Comparison of ENCODE assay signal across 1 cellular context in genomic region chr16:2009791-2010510, GRCh38.
TF ChIP-seq lines count a peak whose summit lies in the region.

Gene ZNF598 (minus strand): TSS chr16:2009821.

TF ChIP-seq in K562, 482 proteins besides CTCF, POLR2A, EP300 and RAD21 (continued from another document and continues in another):
- TF ChIP-seq, protein P1, sequence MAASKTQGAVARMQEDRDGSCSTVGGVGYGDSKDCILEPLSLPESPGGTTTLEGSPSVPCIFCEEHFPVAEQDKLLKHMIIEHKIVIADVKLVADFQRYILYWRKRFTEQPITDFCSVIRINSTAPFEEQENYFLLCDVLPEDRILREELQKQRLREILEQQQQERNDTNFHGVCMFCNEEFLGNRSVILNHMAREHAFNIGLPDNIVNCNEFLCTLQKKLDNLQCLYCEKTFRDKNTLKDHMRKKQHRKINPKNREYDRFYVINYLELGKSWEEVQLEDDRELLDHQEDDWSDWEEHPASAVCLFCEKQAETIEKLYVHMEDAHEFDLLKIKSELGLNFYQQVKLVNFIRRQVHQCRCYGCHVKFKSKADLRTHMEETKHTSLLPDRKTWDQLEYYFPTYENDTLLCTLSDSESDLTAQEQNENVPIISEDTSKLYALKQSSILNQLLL (CRISPR knock-in tag; IDR thresholded peaks at IDR 0.05; ENCODE audit: borderline replicate concordance): no peak
- 0 out of 2 replicates have a peak, but pooled peaks have one; percentile 13 for TF ChIP-seq RAD51 (IDR thresholded peaks at IDR 0.05; ENCODE audit: borderline replicate concordance, low read depth)
- peak; percentile 37; the same call in 1 of the 2 replicates for TF ChIP-seq E2F3 (CRISPR knock-in tag; IDR thresholded peaks at IDR 0.05)
- no peak for TF ChIP-seq TRIM28 (IDR thresholded peaks at IDR 0.05)
- peak; percentile 92 for TF ChIP-seq ZNF592 (IDR thresholded peaks at IDR 0.05)
- TF ChIP-seq MIER1 (IDR thresholded peaks at IDR 0.05; ENCODE audit: low read depth): no peak; the same call in 1 of the 2 replicates
- TF ChIP-seq, protein P2, sequence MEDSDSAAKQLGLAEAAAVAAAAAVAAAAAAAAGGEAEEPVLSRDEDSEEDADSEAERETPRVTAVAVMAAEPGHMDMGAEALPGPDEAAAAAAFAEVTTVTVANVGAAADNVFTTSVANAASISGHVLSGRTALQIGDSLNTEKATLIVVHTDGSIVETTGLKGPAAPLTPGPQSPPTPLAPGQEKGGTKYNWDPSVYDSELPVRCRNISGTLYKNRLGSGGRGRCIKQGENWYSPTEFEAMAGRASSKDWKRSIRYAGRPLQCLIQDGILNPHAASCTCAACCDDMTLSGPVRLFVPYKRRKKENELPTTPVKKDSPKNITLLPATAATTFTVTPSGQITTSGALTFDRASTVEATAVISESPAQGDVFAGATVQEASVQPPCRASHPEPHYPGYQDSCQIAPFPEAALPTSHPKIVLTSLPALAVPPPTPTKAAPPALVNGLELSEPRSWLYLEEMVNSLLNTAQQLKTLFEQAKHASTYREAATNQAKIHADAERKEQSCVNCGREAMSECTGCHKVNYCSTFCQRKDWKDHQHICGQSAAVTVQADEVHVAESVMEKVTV (CRISPR knock-in tag; IDR thresholded peaks at IDR 0.05): no peak
- TF ChIP-seq BMI1 (IDR thresholded peaks at IDR 0.05; ENCODE audit: low read length): no peak
- TF ChIP-seq GTF2A2 (tag; IDR thresholded peaks at IDR 0.05): no peak
- peak; percentile 29; the same call in 1 of the 2 replicates for TF ChIP-seq BCOR (IDR thresholded peaks at IDR 0.05)
- no peak; the same call in 1 of the 2 replicates for TF ChIP-seq ZNF668 (CRISPR knock-in tag; IDR thresholded peaks at IDR 0.05)
- TF ChIP-seq, protein P3, sequence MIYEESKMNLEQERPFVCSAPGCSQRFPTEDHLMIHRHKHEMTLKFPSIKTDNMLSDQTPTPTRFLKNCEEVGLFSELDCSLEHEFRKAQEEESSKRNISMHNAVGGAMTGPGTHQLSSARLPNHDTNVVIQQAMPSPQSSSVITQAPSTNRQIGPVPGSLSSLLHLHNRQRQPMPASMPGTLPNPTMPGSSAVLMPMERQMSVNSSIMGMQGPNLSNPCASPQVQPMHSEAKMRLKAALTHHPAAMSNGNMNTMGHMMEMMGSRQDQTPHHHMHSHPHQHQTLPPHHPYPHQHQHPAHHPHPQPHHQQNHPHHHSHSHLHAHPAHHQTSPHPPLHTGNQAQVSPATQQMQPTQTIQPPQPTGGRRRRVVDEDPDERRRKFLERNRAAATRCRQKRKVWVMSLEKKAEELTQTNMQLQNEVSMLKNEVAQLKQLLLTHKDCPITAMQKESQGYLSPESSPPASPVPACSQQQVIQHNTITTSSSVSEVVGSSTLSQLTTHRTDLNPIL (CRISPR knock-in tag; IDR thresholded peaks at IDR 0.05): no peak
- TF ChIP-seq ZEB2 (IDR thresholded peaks at IDR 0.05): peak; percentile 10; the same call in 1 of the 2 replicates
- no peak for TF ChIP-seq HDAC3 (IDR thresholded peaks at IDR 0.05; ENCODE audit: borderline replicate concordance, partially characterized antibody)
- TF ChIP-seq KLF6 (CRISPR knock-in tag; IDR thresholded peaks at IDR 0.05; ENCODE audit: borderline replicate concordance): no peak
- peak; percentile 94 for TF ChIP-seq SNIP1 (IDR thresholded peaks at IDR 0.05; ENCODE audit: low read depth)
- no peak for TF ChIP-seq FUS (optimal IDR thresholded peaks at IDR 0.05; ENCODE audit: low read depth, low read length)
- TF ChIP-seq ZSCAN29 (IDR thresholded peaks at IDR 0.05): no peak; the same call in 1 of the 2 replicates
- no peak for TF ChIP-seq CBX8 (IDR thresholded peaks at IDR 0.05; ENCODE audit: borderline replicate concordance, extremely low read depth, low read depth, low read length, poor library complexity, severe bottlenecking)
- TF ChIP-seq ARNT (IDR thresholded peaks at IDR 0.05): peak; percentile 21 to 71; a peak in 1 of 4 replicates
- TF ChIP-seq, protein P4, sequence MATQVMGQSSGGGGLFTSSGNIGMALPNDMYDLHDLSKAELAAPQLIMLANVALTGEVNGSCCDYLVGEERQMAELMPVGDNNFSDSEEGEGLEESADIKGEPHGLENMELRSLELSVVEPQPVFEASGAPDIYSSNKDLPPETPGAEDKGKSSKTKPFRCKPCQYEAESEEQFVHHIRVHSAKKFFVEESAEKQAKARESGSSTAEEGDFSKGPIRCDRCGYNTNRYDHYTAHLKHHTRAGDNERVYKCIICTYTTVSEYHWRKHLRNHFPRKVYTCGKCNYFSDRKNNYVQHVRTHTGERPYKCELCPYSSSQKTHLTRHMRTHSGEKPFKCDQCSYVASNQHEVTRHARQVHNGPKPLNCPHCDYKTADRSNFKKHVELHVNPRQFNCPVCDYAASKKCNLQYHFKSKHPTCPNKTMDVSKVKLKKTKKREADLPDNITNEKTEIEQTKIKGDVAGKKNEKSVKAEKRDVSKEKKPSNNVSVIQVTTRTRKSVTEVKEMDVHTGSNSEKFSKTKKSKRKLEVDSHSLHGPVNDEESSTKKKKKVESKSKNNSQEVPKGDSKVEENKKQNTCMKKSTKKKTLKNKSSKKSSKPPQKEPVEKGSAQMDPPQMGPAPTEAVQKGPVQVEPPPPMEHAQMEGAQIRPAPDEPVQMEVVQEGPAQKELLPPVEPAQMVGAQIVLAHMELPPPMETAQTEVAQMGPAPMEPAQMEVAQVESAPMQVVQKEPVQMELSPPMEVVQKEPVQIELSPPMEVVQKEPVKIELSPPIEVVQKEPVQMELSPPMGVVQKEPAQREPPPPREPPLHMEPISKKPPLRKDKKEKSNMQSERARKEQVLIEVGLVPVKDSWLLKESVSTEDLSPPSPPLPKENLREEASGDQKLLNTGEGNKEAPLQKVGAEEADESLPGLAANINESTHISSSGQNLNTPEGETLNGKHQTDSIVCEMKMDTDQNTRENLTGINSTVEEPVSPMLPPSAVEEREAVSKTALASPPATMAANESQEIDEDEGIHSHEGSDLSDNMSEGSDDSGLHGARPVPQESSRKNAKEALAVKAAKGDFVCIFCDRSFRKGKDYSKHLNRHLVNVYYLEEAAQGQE (CRISPR knock-in tag; IDR thresholded peaks at IDR 0.05; ENCODE audit: low read depth): no peak
- no peak for TF ChIP-seq HNRNPK (IDR thresholded peaks at IDR 0.05; ENCODE audit: low read depth, low read length, poor library complexity, severe bottlenecking)
- TF ChIP-seq KLF10 (CRISPR knock-in tag; IDR thresholded peaks at IDR 0.05): no peak
- TF ChIP-seq, protein P5, sequence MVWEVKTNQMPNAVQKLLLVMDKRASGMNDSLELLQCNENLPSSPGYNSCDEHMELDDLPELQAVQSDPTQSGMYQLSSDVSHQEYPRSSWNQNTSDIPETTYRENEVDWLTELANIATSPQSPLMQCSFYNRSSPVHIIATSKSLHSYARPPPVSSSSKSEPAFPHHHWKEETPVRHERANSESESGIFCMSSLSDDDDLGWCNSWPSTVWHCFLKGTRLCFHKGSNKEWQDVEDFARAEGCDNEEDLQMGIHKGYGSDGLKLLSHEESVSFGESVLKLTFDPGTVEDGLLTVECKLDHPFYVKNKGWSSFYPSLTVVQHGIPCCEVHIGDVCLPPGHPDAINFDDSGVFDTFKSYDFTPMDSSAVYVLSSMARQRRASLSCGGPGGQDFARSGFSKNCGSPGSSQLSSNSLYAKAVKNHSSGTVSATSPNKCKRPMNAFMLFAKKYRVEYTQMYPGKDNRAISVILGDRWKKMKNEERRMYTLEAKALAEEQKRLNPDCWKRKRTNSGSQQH (CRISPR knock-in tag; IDR thresholded peaks at IDR 0.05): no peak
- TF ChIP-seq FOXO4 (CRISPR knock-in tag; IDR thresholded peaks at IDR 0.05): no peak
- TF ChIP-seq ARID1B (IDR thresholded peaks at IDR 0.05): 0 out of 2 replicates have a peak, but pooled peaks have one; percentile 22
- TF ChIP-seq STAT5A (IDR thresholded peaks at IDR 0.05; ENCODE audit: borderline replicate concordance, low read length): no peak; the same call in 1 of the 2 replicates
- no peak for TF ChIP-seq ZBTB17 (CRISPR knock-in tag; IDR thresholded peaks at IDR 0.05)
- 0 out of 4 replicates have a peak, but pooled peaks of 1 of the 2 experiments have one; percentile 13 for TF ChIP-seq UBTF (IDR thresholded peaks at IDR 0.05; ENCODE audit: borderline replicate concordance in 1 of 2, low read depth in 2 of 2, low read length in 2 of 2)
- TF ChIP-seq BCL6 (CRISPR knock-in tag; IDR thresholded peaks at IDR 0.05): no peak
- no peak for TF ChIP-seq ETV6 (IDR thresholded peaks at IDR 0.05; ENCODE audit: borderline replicate concordance in 1 of 2, low read depth in 2 of 2, low read length in 1 of 2)
- no peak; the same call in 1 of the 2 replicates for TF ChIP-seq ETV6 (CRISPR knock-in tag; IDR thresholded peaks at IDR 0.05; ENCODE audit: borderline replicate concordance)
- TF ChIP-seq SNAPC5 (CRISPR knock-in tag; IDR thresholded peaks at IDR 0.05): no peak
- TF ChIP-seq TBL1XR1 (IDR thresholded peaks at IDR 0.05; ENCODE audit: low read length in 2 of 2): no peak
- TF ChIP-seq, protein P6, sequence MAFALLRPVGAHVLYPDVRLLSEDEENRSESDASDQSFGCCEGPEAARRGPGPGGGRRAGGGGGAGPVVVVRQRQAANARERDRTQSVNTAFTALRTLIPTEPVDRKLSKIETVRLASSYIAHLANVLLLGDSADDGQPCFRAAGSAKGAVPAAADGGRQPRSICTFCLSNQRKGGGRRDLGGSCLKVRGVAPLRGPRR (CRISPR knock-in tag; IDR thresholded peaks at IDR 0.05): no peak
- TF ChIP-seq BRF1 (IDR thresholded peaks at IDR 0.05; ENCODE audit: borderline replicate concordance, extremely low read depth, insufficient read length): no peak
- TF ChIP-seq, protein P7, sequence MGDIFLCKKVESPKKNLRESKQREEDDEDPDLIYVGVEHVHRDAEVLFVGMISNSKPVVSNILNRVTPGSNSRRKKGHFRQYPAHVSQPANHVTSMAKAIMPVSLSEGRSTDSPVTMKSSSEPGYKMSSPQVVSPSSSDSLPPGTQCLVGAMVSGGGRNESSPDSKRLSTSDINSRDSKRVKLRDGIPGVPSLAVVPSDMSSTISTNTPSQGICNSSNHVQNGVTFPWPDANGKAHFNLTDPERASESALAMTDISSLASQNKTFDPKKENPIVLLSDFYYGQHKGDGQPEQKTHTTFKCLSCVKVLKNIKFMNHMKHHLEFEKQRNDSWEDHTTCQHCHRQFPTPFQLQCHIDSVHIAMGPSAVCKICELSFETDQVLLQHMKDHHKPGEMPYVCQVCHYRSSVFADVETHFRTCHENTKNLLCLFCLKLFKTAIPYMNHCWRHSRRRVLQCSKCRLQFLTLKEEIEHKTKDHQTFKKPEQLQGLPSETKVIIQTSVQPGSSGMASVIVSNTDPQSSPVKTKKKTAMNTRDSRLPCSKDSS (IDR thresholded peaks at IDR 0.05; ENCODE audit: low read depth, partially characterized antibody): no peak
- no peak for TF ChIP-seq ZC3H11A (IDR thresholded peaks at IDR 0.05; ENCODE audit: low read depth, low read length)
- no peak; the same call in 1 of the 2 replicates for TF ChIP-seq MBD2 (IDR thresholded peaks at IDR 0.05; ENCODE audit: borderline replicate concordance, low read depth)
- no peak for TF ChIP-seq EHMT2 (IDR thresholded peaks at IDR 0.05)
- TF ChIP-seq SOX6 (IDR thresholded peaks at IDR 0.05): peak; percentile 60
- TF ChIP-seq HMG20A (CRISPR knock-in tag; conservative IDR thresholded peaks at IDR 0.05): no peak
